ENCODE assay signal across 9 cellular contexts in the genomic region with DNA sequence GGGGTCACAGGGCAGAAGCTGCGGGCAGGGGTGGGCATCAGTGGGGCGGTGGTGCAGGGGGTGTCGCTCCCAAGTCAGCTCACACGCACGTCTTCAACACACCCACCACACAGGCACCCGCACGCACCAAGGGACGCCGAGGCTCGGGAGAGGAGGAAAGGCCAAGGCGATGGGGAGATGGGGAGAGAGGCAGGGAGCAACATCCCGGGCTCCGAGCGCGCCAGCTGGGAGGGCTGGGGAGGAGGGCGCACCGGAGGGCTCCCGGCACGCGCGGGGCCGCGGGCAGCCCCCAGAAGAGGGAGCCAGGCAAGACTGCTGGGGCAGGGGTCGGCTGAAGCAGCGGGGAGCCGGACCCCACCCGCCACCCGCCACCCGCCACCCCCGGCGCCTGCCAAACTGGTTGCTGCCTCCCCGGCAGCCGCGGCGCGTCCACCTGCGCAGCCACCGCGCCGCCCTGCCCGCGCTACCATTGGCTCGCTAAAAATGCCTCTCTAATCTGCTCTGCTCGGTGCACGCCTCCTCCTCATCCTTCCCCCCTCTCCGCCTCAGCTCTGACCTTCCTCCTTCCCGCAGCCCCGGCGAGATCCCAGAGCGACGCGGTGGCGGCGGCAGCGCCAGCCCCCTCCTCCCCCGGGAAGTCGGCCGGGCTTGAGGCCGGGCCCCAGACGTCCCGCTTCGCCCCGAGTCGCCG. TPM values are rescaled to one million over a fixed set of nuclear protein-coding genes. Genes with fewer than 3 reads are reported as not detected.
DNase-seq lines count a peak whose midpoint lies in the region; ATAC-seq and TF ChIP-seq lines count a peak whose summit lies in the region.
"Had no signal": no experiment of that assay in that cellular context is flagged by ENCODE, and none has a peak within 500 bp of the region (broad histone marks: within the 10 kb centered on the region; RNA-seq: fewer than 3 reads in every experiment).

PACSIN1 (plus strand) TSS at position 526 of the 691 bp plus-strand sequence. CDS start 60,230 bp downstream, outside the sequence.

- no peak within 1 kb of the TSS for H3K27ac Mint-ChIP-seq in stimulated activated naive CD8-positive, alpha-beta T cell treated with anti-CD3 and anti-CD28 coated beads, Interleukin-15, amount 100 ng/mL, for 72 hours

- peaks cover 14% of the 10 kb centered on the region for H3K4me1 Mint-ChIP-seq in stimulated activated naive CD8-positive, alpha-beta T cell treated with anti-CD3 and anti-CD28 coated beads, Interleukin-15, amount 100 ng/mL, for 72 hours

- H3K4me1 ChIP-seq in DOHH2 (ENCODE audit: control insufficient read depth, low read length) (peaks cover 48% of the 10 kb centered on the region), adrenal gland (replicated peaks in 1 of 2) (peaks cover 7 to 20% of the 10 kb centered on the region in 2 donors), iPS DF 6.9 (ENCODE audit: control insufficient read depth, insufficient read depth, low read length) (0 out of 2 replicates have a peak, but pooled peaks cover 2% of the 10 kb centered on the region)

- no peaks in the 10 kb centered on the region for H3K9me2 ChIP-seq in DOHH2 (replicated peaks; ENCODE audit: control insufficient read depth, low read length)

- H3F3A ChIP-seq in DOHH2 (ENCODE audit: control insufficient read depth, insufficient read depth), result peaks cover 3% of the 10 kb centered on the region; the same call in 1 of the 2 replicates

- peak within 1 kb of the TSS; percentile 75 for H3K4me2 ChIP-seq in DOHH2 (ENCODE audit: low read length)

- intact Hi-C loops in adrenal gland (cut with DNase I), result loop anchor here (10.0 kb wide), 1 partner anchor 129 kb away; no protein-coding TSS in a partner anchor

- H3K27ac ChIP-seq in DOHH2 (ENCODE audit: low read depth, low read length) (0 out of 2 replicates have a peak within 1 kb of the TSS, but pooled peaks have one; percentile 20), adrenal gland (no peak within 1 kb of the TSS), iPS DF 6.9 (ENCODE audit: low read length) (no peak within 1 kb of the TSS)

- peak within 1 kb of the TSS; percentile 72 for H3K4me3 ChIP-seq in DOHH2 (ENCODE audit: low read length)
- peak within 1 kb of the TSS in 2 of 4 donors; percentile 16 to 46 for H3K4me3 ChIP-seq in adrenal gland
- H3K4me3 ChIP-seq in iPS DF 6.9 (ENCODE audit: low read length), result peak within 1 kb of the TSS; percentile 41; the same call in 1 of the 2 replicates

- WGBS in adrenal gland, 4 donors, result 2 to 5% (median 2%) methylated on average over 10 to 65 of the region's 65 CpGs
- WGBS in iPS DF 6.9 (ENCODE audit: insufficient coverage, insufficient read length), result no CpG with 5 or more reads among the region's 65 CpGs

- H3K27me3 ChIP-seq in DOHH2 (ENCODE audit: control insufficient read depth, low read length) (peaks cover 5% of the 10 kb centered on the region; the same call in 1 of the 2 replicates), adrenal gland (no peaks in the 10 kb centered on the region), iPS DF 6.9 (ENCODE audit: control insufficient read depth, insufficient read depth, low read length) (no peaks in the 10 kb centered on the region)

- H3K9me3 Mint-ChIP-seq in stimulated activated naive CD8-positive, alpha-beta T cell treated with anti-CD3 and anti-CD28 coated beads, Interleukin-15, amount 100 ng/mL, for 72 hours, result no peaks in the 10 kb centered on the region

- H3K4me3 Mint-ChIP-seq in stimulated activated naive CD8-positive, alpha-beta T cell treated with anti-CD3 and anti-CD28 coated beads, Interleukin-15, amount 100 ng/mL, for 72 hours, result peak within 1 kb of the TSS; percentile 73 to 79

- peak; percentile 46 for DNase-seq in NCI-H1417 treated with DMSO at 0.1 percent for 48 hours (lab: John Stamatoyannopoulos, UW)
- peak; percentile 33 to 64 (median 49) for DNase-seq in adrenal gland
- DNase-seq in iPS DF 6.9 (ENCODE audit: low read depth, low spot score), result no peak
- DNase-seq in stimulated activated naive CD8-positive, alpha-beta T cell treated with anti-CD3 and anti-CD28 coated beads, Interleukin-15, amount 100 ng/mL, for 72 hours, result no peak
- no peak for DNase-seq in SKM-1 treated with dmso at 0.1 percent for 144 hours (lab: John Stamatoyannopoulos, UW; ENCODE audit: unreplicated experiment)
- no peak for DNase-seq in COLO829 (ENCODE audit: low spot score)

- H3K36me3 ChIP-seq in DOHH2 (ENCODE audit: control insufficient read depth, low read length) (no peaks in the 10 kb centered on the region), adrenal gland (replicated peaks in 1 of 2) (no peaks in the 10 kb centered on the region), iPS DF 6.9 (ENCODE audit: control insufficient read depth, insufficient read depth, low read length) (no peaks in the 10 kb centered on the region)

- H3K9me3 ChIP-seq in DOHH2 (ENCODE audit: control insufficient read depth, insufficient read depth, low read length) (no peaks in the 10 kb centered on the region), adrenal gland (replicated peaks in 1 of 3) (no peaks in the 10 kb centered on the region), iPS DF 6.9 (ENCODE audit: control insufficient read depth, insufficient read depth, low read length) (no peaks in the 10 kb centered on the region)

- ATAC-seq in stimulated activated naive CD8-positive, alpha-beta T cell treated with anti-CD3 and anti-CD28 coated beads, Interleukin-15, amount 100 ng/mL, for 72 hours, result peak; percentile 65
- no peak for ATAC-seq in HG03097 (IDR thresholded peaks at IDR 0.05; ENCODE audit: low FRiP score, unreplicated experiment)

- no peaks in the 10 kb centered on the region for H4K20me1 ChIP-seq in DOHH2 (ENCODE audit: control insufficient read depth, insufficient read depth, low read depth, low read length)

- H3K79me2 ChIP-seq in DOHH2 (ENCODE audit: control insufficient read depth, low read length), result no peaks in the 10 kb centered on the region

- H3K27me3 Mint-ChIP-seq in stimulated activated naive CD8-positive, alpha-beta T cell treated with anti-CD3 and anti-CD28 coated beads, Interleukin-15, amount 100 ng/mL, for 72 hours, result peaks cover 73% of the 10 kb centered on the region

- TF ChIP-seq CTCF in DOHH2 (IDR thresholded peaks at IDR 0.05; ENCODE audit: low read depth, low read length, poor library complexity, severe bottlenecking) (no peak), adrenal gland (IDR thresholded peaks at IDR 0.05) (no peak)

- no peak for TF ChIP-seq POLR2A in adrenal gland (IDR thresholded peaks at IDR 0.05)

RNA-seq across cellular contexts. Expression of gene PACSIN1, which starts in this region (rescaled TPM):
- total RNA-seq in adrenal gland, result 1 to 10 TPM in 3 of 8 donors, under 1 TPM in 4, not detected in 1; 0.19 to 2.9 (median 0.68) TPM
- 1 to 10 TPM in 1 of 3 donors, under 1 TPM in 2; 0.68 to 1.0 (median 0.77) TPM for polyA plus RNA-seq in adrenal gland
- total RNA-seq: SK-MEL-5 had no signal

Comparison
In these comparisons a context has a peak if more than half of its experiments do, and no peak if none do; other contexts are left out.
1. DNase-seq: peak in NCI-H1417 treated with DMSO at 0.1 percent for 48 hours (single experiment) and adrenal gland (7 of 7); none in iPS DF 6.9 (single experiment), stimulated activated naive CD8-positive, alpha-beta T cell treated with anti-CD3 and anti-CD28 coated beads, Interleukin-15, amount 100 ng/mL, for 72 hours (0 of 2), SKM-1 treated with dmso at 0.1 percent for 144 hours (single experiment) and COLO829 (single experiment).